15 cellular contexts compared by ENCODE assay signal in the genomic region with DNA sequence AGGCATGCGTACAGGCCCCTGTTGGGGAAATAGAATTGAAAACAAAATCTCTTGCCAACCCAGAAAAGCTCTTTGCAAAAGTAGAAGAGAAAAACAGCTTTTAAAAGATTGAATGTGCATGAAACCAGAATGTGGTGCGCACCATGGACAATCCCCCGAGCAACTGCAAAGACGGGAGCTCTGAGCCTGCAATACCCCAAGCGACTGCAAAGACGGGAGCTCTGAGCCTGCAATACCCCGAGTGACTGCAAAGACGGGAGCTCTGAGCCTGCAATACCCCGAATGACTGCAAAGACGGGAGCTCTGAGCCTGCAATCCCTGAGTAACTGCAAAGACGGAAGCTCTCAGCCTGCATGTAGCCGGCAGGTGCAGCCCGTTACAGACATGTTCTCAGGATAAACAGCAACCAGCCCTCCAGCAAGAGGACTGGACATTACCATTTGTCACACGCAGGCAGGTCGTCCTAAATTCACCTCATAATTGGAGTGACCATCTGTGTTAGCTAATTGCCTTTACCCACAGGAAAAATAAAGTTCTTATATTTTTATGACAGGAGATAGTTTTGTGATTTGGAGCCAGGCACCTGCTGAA.
A peak's percentile ranks its signal among the peaks of the same experiment; 100 is the strongest.
DNase-seq lines count a peak whose midpoint lies in the region.
"Had no signal": no experiment of that assay in that cellular context is flagged by ENCODE, and none has a peak within 500 bp of the region (broad histone marks: within the 10 kb centered on the region; RNA-seq: fewer than 3 reads in every experiment).

No MANE protein-coding gene starts in this region.

- peak overlapping the region; percentile 81 for H3K27ac ChIP-seq in iPS-20b (ENCODE audit: low read length)
- H3K27ac ChIP-seq: A549, lower lobe of right lung, testis had no signal

- peaks cover 29% of the 10 kb centered on the region for H3K36me3 ChIP-seq in iPS-20b (ENCODE audit: insufficient read depth, low read depth, low read length)
- H3K36me3 ChIP-seq: lower lobe of right lung had no signal

- H3K9ac ChIP-seq in iPS-20b (ENCODE audit: low read depth, low read length), result peak overlapping the region; percentile 78; the same call in 1 of the 2 replicates

- peaks cover 46% of the 10 kb centered on the region for H3K4me1 ChIP-seq in iPS-20b (ENCODE audit: insufficient read depth, low read length)

- no peaks in the 10 kb centered on the region for H3K27me3 ChIP-seq in iPS-20b (ENCODE audit: insufficient read depth, low read length)
- H3K27me3 ChIP-seq: testis had no signal

- DNase-seq in NCI-H82 (lab: John Stamatoyannopoulos, UW) (peak; percentile 44), NCI-H82 treated with DMSO at 0.1 percent for 48 hours (lab: John Stamatoyannopoulos, UW; ENCODE audit: unreplicated experiment) (no peak), SHP77 treated with DMSO at 0.1 percent for 48 hours (lab: John Stamatoyannopoulos, UW) (peak; percentile 31), superior temporal gyrus (ENCODE audit: extremely low spot score) (peak; percentile 53), SIG-M5 treated with dmso at 0.1 percent for 504 hours (lab: John Stamatoyannopoulos, UW; ENCODE audit: unreplicated experiment) (no peak), RKO (ENCODE audit: low spot score) (no peak), NCI-H2029 (lab: John Stamatoyannopoulos, UW) (no peak)
- DNase-seq: activated naive CD4-positive, alpha-beta T cell treated with anti-CD3 and anti-CD28 coated beads, Interleukin-2, amount 10 ng/mL, durations not matched to agents 7 days and 5 days; CD8-positive, alpha-beta memory T cell; erythroblast; lower lobe of right lung; NK-92 treated with Interleukin-12 subunit alpha and Interleukin-12 subunit beta, amount 100 ng/mL, for 24 hours; testis had no signal

- no peak overlapping the region for H3K4me3 ChIP-seq in iPS-20b (ENCODE audit: low read length)
- H3K4me3 ChIP-seq: A549, lower lobe of right lung, testis had no signal

- no peaks in the 10 kb centered on the region for H3K9me3 ChIP-seq in iPS-20b (ENCODE audit: insufficient read depth, low read depth, low read length)
- H3K9me3 ChIP-seq: A549, lower lobe of right lung, testis had no signal

Comparison
In these comparisons a context has a peak if more than half of its experiments do, and no peak if none do; other contexts are left out.
1. DNase-seq: peak in NCI-H82 (single experiment), SHP77 treated with DMSO at 0.1 percent for 48 hours (single experiment) and superior temporal gyrus (single experiment); none in NCI-H82 treated with DMSO at 0.1 percent for 48 hours (single experiment), SIG-M5 treated with dmso at 0.1 percent for 504 hours (single experiment), RKO (single experiment) and NCI-H2029 (single experiment).